ENCODE assay signal across 2 cellular contexts in the genomic region with DNA sequence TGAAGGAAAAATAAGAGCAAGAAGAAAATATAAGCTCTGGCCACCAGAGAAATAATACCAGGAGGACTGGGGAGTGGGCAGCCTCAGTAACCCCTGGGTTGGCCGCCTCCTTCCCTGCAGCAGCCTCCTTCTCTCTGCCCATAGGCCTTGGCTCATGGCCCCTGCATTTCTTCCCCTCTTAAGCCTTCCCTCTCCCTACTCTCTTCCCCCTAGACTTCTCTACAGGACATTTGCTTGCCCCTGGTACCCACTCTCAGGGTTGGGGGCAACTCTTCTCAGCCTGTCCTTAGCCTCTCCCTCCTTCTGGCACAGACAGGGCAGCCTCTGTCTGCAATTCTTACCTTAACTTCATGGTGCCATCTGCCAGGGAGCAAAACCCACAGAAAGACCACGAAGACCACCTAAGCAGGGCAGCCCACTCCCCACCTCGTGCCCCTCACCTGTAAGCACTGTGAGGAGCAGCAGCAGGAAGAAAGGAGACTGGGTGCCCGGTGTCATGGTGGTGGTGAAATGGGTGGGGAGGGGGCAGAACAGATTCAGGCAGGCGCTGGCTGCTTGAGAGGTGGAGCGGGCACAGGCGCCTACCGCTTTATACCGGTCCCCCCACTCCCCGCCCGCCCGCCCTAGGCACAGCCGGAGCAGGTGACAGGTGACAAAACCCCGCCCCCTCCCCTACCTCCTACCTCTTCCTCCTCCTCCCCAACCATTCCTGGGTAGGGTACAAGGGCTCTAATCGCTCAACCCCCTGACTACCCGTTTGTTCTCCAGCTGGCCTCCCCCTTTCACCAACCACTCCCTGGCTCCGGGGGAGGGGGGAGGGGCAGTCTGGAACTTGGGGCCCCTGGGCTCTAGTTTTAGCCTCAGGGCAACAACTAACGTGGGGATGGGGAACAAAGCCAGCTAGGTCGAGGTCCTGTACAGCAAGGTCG.
TF ChIP-seq lines count a peak whose summit lies in the region.

No MANE protein-coding gene starts in this region.

TF ChIP-seq in IMR-90, 13 proteins besides CTCF, POLR2A, EP300 and RAD21:
- TF ChIP-seq, protein P1, sequence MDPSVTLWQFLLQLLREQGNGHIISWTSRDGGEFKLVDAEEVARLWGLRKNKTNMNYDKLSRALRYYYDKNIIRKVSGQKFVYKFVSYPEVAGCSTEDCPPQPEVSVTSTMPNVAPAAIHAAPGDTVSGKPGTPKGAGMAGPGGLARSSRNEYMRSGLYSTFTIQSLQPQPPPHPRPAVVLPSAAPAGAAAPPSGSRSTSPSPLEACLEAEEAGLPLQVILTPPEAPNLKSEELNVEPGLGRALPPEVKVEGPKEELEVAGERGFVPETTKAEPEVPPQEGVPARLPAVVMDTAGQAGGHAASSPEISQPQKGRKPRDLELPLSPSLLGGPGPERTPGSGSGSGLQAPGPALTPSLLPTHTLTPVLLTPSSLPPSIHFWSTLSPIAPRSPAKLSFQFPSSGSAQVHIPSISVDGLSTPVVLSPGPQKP (IDR thresholded peaks at IDR 0.05; ENCODE audit: borderline replicate concordance, low read depth, low read length), result no peak
- TF ChIP-seq, protein P2, sequence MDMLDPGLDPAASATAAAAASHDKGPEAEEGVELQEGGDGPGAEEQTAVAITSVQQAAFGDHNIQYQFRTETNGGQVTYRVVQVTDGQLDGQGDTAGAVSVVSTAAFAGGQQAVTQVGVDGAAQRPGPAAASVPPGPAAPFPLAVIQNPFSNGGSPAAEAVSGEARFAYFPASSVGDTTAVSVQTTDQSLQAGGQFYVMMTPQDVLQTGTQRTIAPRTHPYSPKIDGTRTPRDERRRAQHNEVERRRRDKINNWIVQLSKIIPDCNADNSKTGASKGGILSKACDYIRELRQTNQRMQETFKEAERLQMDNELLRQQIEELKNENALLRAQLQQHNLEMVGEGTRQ (IDR thresholded peaks at IDR 0.05; ENCODE audit: low read depth, low read length), result no peak
- TF ChIP-seq MXI1 (IDR thresholded peaks at IDR 0.05; ENCODE audit: borderline replicate concordance, low read depth, low read length) (no peak), FOS (IDR thresholded peaks at IDR 0.05; ENCODE audit: low read depth, low read length) (no peak), NFE2L2 (IDR thresholded peaks at IDR 0.05; ENCODE audit: low read depth, low read length) (no peak), MAFK (IDR thresholded peaks at IDR 0.05; ENCODE audit: low read depth, low read length) (no peak), CHD1 (IDR thresholded peaks at IDR 0.05; ENCODE audit: low read depth, low read length) (no peak), SMC3 (IDR thresholded peaks at IDR 0.05; ENCODE audit: low read depth, low read length) (no peak), BHLHE40 (IDR thresholded peaks at IDR 0.05; ENCODE audit: low read depth, low read length) (no peak), RFX5 (IDR thresholded peaks at IDR 0.05; ENCODE audit: low read depth, low read length) (no peak), MAZ (IDR thresholded peaks at IDR 0.05; ENCODE audit: borderline replicate concordance, low read depth, low read length) (no peak)

TF ChIP-seq in GM12891, 5 proteins besides CTCF, POLR2A, EP300 and RAD21:
- TF ChIP-seq TAF1 (IDR thresholded peaks at IDR 0.05; ENCODE audit: low read depth, low read length) (no peak), PAX5 (IDR thresholded peaks at IDR 0.05; ENCODE audit: insufficient read depth, low read length, severe bottlenecking) (no peak), POLR2AphosphoS5 (IDR thresholded peaks at IDR 0.05; ENCODE audit: low read depth, low read length) (no peak)
